ENCODE assay signal across 24 cellular contexts in the genomic region with DNA sequence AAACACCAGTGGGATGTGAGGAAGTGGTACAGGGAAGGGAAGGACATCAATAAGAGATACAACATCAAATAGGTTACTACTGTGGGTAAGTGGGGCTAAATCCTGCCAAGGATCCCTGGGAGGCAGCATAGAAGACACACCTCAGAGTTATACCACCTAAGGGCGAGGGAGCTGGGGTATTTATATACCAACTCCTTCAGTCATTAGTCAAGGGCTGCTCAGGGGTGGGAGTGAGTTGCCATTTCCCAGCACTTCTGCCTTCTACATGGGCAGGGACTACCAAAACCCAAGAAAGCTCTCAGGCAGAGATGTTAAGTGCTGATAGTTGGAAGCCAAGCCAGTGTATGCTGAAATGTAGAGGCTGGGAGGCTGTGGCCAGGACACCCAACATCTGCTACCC. TPM values are rescaled to one million over a fixed set of nuclear protein-coding genes. Genes with fewer than 3 reads are reported as not detected.
"Had no signal": no experiment of that assay in that cellular context is flagged by ENCODE, and none has a peak within 500 bp of the region (broad histone marks: within the 10 kb centered on the region; RNA-seq: fewer than 3 reads in every experiment).

No MANE protein-coding gene starts in this region.

- DNase-seq: IMR-90, Karpas-422, KG1, MG63, NCI-H1092, NCI-H1105 treated with DMSO at 0.1 percent for 48 hours, NCI-H1417 treated with DMSO at 0.1 percent for 48 hours, NCI-H146, NCI-H187, NCI-H2029, NCI-H2081 treated with DMSO at 0.1 percent for 48 hours, NCI-H2171, NCI-H226, NCI-H446, NCI-H510A, NCI-H524 treated with DMSO at 0.1 percent for 48 hours, NCI-H69, NCI-H774, PC-3, SHP77, SK-N-SH had no signal

- H3K36me3 ChIP-seq: MG63 had no signal

- H3K4me3 ChIP-seq: MG63 had no signal

- H3K4me2 ChIP-seq: SK-N-SH had no signal

- H3K27me3 ChIP-seq: MG63 had no signal

- H3K9ac ChIP-seq: SK-N-SH had no signal

- ATAC-seq: HepG2, Panc1, PC-3 had no signal

- H3K27ac ChIP-seq: RWPE1 had no signal

- H3K9me3 ChIP-seq: MG63, SK-N-SH had no signal

RNA-seq across cellular contexts. Expression of gene MARCHF10, which starts 57.5 kb away (rescaled TPM):
- total RNA-seq: HepG2, PC-3 had no signal
- polyA plus RNA-seq: HepG2 had no signal
